ENCODE assay signal across 17 cellular contexts in the genomic region with DNA sequence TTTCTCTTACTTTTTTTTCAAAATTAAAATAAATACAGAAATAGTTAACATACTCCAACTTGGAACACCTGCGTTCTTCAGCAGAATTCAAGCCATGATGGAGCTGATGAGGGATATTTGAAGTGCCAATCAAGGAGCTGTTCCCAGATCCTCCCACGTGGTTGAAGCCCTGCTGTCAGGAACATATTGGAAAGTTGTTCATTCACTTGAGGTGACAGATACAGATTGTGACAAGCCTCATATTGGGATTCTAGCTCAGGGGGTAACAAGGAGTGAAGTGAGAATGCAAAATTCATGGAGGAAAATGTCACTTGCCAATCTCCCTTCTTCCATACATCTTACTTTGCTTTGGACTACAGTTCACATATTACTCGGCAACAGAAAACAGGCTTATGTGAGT.
A peak's percentile ranks its signal among the peaks of the same experiment; 100 is the strongest.
DNase-seq lines count a peak whose midpoint lies in the region.
"Had no signal": no experiment of that assay in that cellular context is flagged by ENCODE, and none has a peak within 500 bp of the region (broad histone marks: within the 10 kb centered on the region; RNA-seq: fewer than 3 reads in every experiment).

No MANE protein-coding gene starts in this region.

- peak; percentile 31 to 65 for DNase-seq in NCI-H524 (lab: John Stamatoyannopoulos, UW)
- no peak for DNase-seq in NCI-H524 treated with DMSO at 0.1 percent for 48 hours (lab: John Stamatoyannopoulos, UW)
- DNase-seq in retina = peak; percentile 2
- no peak for DNase-seq in OCI-M1 (lab: John Stamatoyannopoulos, UW)
- DNase-seq in DMS79 (lab: John Stamatoyannopoulos, UW) = no peak
- DNase-seq: AML-193; BE2C; C1 segment of cervical spinal cord; CD4-positive, alpha-beta memory T cell; CD4-positive, CD25-positive, alpha-beta regulatory T cell; CD8-positive, alpha-beta memory T cell; COR-L47; DMS 273 treated with DMSO at 0.1 percent for 48 hours; DMS153; DMS53; DMS79 treated with DMSO at 0.1 percent for 48 hours; GF-D8 had no signal

Comparison
In these comparisons a context has a peak if more than half of its experiments do, and no peak if none do; other contexts are left out.
1. DNase-seq: peak in NCI-H524 (2 of 2) and retina (single experiment); none in NCI-H524 treated with DMSO at 0.1 percent for 48 hours (single experiment), OCI-M1 (single experiment) and DMS79 (single experiment).